26 cellular contexts compared by ENCODE assay signal in the genomic region with DNA sequence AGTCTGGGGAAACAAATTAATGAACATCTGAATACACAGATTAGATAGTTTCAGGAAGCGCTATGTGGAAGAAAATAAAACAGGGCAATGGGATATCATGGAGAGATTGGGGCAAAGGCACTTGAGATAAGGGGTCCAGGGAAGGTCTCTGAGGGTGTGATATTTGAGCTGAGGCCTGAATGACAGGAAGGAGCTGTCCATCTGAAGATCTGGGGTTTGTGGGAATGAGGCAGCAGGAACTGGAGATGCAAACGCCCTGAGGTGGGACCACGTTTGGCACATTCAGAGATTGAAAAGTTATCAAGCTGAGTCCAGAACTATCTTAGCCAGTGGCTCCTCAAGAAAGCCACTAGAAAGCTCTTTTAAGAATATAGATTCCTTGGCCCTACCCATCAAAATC. TPM values are rescaled to one million over a fixed set of nuclear protein-coding genes. Genes with fewer than 3 reads are reported as not detected.
"Had no signal": no experiment of that assay in that cellular context is flagged by ENCODE, and none has a peak within 500 bp of the region (broad histone marks: within the 10 kb centered on the region; RNA-seq: fewer than 3 reads in every experiment).

No MANE protein-coding gene starts in this region.

- ATAC-seq: activated CD4-positive, alpha-beta T cell treated with anti-CD3 and anti-CD28 coated beads for 36 hours; activated T-cell treated with anti-CD3 and anti-CD28 coated beads, Interleukin-2, amount 50 U/mL, for 4 hours; activated T-helper 17 cell treated with anti-CD3 and anti-CD28 coated beads, Interleukin-2, amount 50 U/mL, for 72 hours; foreskin keratinocyte; gastrocnemius medialis; heart left ventricle had no signal

- H3K27me3 ChIP-seq: brain microvascular endothelial cell, dorsolateral prefrontal cortex, esophagus muscularis mucosa, gastrocnemius medialis, heart left ventricle had no signal

- H3K9me3 ChIP-seq: esophagus muscularis mucosa, gastrocnemius medialis, heart left ventricle had no signal

- DNase-seq: activated CD4-positive, alpha-beta memory T cell treated with anti-CD3 and anti-CD28 coated beads, Interleukin-2, amount 10 ng/mL, durations not matched to agents 7 days and 5 days; activated CD4-positive, alpha-beta T cell treated with anti-CD3 and anti-CD28 coated beads for 36 hours; activated CD4-positive, alpha-beta T cell treated with anti-CD3 and anti-CD28 coated beads, Interleukin-2, amount 10 ng/mL, durations not matched to agents 7 days and 5 days; activated CD4-positive, alpha-beta T cell treated with anti-CD3 and anti-CD28 coated beads, Interleukin-2, amount 50 U/mL, for 4 hours; activated CD4-positive, CD25-positive, alpha-beta regulatory T cell; activated CD4-positive, CD25-positive, alpha-beta regulatory T cell treated with anti-CD3 and anti-CD28 coated beads, Interleukin-2, amount 50 U/mL, for 72 hours; activated effector memory CD4-positive, alpha-beta T cell treated with Interleukin-2 at 50 U/mL for 16 hours; activated gamma-delta T cell treated with Interleukin-2 at 50 U/mL for 16 hours; activated naive CD4-positive, alpha-beta T cell treated with anti-CD3 and anti-CD28 coated beads, Interleukin-2, amount 50 U/mL, for 16 hours; activated naive CD4-positive, alpha-beta T cell treated with Interleukin-2 at 50 U/mL for 16 hours; activated T-cell treated with anti-CD3 and anti-CD28 coated beads, Interleukin-2, amount 50 U/mL, for 4 hours; amniotic stem cell; anterior cingulate cortex; brain microvascular endothelial cell; dorsolateral prefrontal cortex; effector memory CD4-positive, alpha-beta T cell; endodermal cell; erythroblast; foreskin keratinocyte; gastrocnemius medialis; glutamatergic neuron; T-helper 2 cell had no signal

- H3K36me3 ChIP-seq: brain microvascular endothelial cell, esophagus muscularis mucosa, gastrocnemius medialis, heart left ventricle had no signal

- H3K27ac ChIP-seq: brain microvascular endothelial cell, coronary artery, esophagus muscularis mucosa, foreskin keratinocyte, heart left ventricle had no signal

- H3K4me3 ChIP-seq: coronary artery, dorsolateral prefrontal cortex, esophagus muscularis mucosa, gastrocnemius medialis, heart left ventricle had no signal

RNA-seq across cellular contexts. Expression of a gene that starts 8.7 kb away (rescaled TPM):
- total RNA-seq: activated CD4-positive, alpha-beta memory T cell treated with anti-CD3 and anti-CD28 coated beads, Interleukin-2, amount 10 ng/mL, durations not matched to agents 7 days and 5 days; activated CD4-positive, alpha-beta T cell treated with anti-CD3 and anti-CD28 coated beads, Interleukin-2, amount 10 ng/mL, durations not matched to agents 7 days and 5 days had no signal
